In the genomic region with DNA sequence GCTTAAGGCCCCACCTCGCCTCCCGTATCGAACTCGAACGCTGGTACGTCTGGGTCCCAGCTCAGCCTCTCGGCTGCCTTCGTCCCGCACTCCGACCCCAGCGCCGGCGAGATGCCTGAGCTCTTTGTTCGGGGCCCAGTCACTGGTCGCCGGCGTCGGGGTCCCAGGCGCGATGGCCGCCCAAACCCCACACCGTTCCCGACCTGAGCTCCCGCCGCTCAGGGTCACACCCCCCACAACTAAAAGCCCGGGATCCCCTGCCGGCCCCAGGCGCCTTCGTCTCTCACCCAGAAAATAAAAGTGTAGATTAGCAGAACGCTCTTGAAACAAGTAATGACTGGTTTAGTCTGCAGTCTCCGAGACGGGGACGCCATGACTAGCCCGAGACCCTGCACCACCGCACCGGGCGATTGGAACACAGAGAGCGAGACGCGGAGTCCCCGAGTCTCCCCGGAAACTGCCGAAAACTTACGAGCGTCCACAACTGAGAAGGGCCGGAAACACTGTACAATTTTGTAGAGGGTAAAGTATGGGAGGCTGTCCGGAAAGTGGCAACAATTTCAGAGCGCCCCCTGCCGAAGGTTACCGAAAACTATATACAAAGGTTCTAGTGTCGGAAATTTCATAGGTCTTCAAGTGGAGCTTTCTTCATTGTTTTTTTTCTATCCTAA, we compare ENCODE assay signal across 8 cellular contexts. TPM values are rescaled to one million over a fixed set of nuclear protein-coding genes. Genes with fewer than 3 reads are reported as not detected.
DNase-seq lines count a peak whose midpoint lies in the region; ATAC-seq, FAIRE-seq and TF ChIP-seq lines count a peak whose summit lies in the region.

A gene with protein sequence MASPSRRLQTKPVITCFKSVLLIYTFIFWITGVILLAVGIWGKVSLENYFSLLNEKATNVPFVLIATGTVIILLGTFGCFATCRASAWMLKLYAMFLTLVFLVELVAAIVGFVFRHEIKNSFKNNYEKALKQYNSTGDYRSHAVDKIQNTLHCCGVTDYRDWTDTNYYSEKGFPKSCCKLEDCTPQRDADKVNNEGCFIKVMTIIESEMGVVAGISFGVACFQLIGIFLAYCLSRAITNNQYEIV (minus strand): TSS at position 486 of the 671 bp plus-strand sequence. CDS start 112 bp downstream, at position 374.

- no peaks in the 10 kb centered on the region for H3K27me3 ChIP-seq in endothelial cell of umbilical vein (ENCODE audit: control insufficient read depth in 2 of 2, insufficient read depth in 2 of 2, low read length in 2 of 2)

- H3K9me1 ChIP-seq in endothelial cell of umbilical vein (replicated peaks; ENCODE audit: control insufficient read depth, extremely low read depth, insufficient read depth, low read length), result no peaks in the 10 kb centered on the region

- H3K4me3 ChIP-seq in endothelial cell of umbilical vein (replicated peaks in 1 of 3; ENCODE audit: insufficient read depth in 1 of 3, low read depth in 1 of 3, low read length in 3 of 3), result peak within 1 kb of the TSS; percentile 69 to 86 (median 81)

- no peaks in the 10 kb centered on the region for H3K9me3 ChIP-seq in endothelial cell of umbilical vein (replicated peaks; ENCODE audit: control insufficient read depth, insufficient read depth, low read length)

- dilution Hi-C loops in endothelial cell of umbilical vein (cut with MboI; ENCODE audit: extremely low pct_ligation_motif_present, low sequenced_read_pairs), result no loop called here

- H4K20me1 ChIP-seq in endothelial cell of umbilical vein (replicated peaks; ENCODE audit: control insufficient read depth, extremely low read depth, insufficient read depth, low read length), result no peaks in the 10 kb centered on the region

- H3K4me1 ChIP-seq in endothelial cell of umbilical vein (ENCODE audit: control insufficient read depth, extremely low read depth, insufficient read depth, low read length), result peaks cover 4% of the 10 kb centered on the region

- peak within 1 kb of the TSS; percentile 78 for H3K27ac ChIP-seq in endothelial cell of umbilical vein (ENCODE audit: insufficient read depth, low read depth, low read length)

- peak within 1 kb of the TSS; percentile 83 for H2AFZ ChIP-seq in endothelial cell of umbilical vein (ENCODE audit: low read depth, low read length)

- peaks cover 3% of the 10 kb centered on the region for H3K79me2 ChIP-seq in endothelial cell of umbilical vein (ENCODE audit: control insufficient read depth, insufficient read depth, low read length)

- CTCF ChIA-PET in endothelial cell of umbilical vein (lab: Charles Lee), result interaction anchor here (0.7 to 2.7 kb wide), 20 partner anchors 10 to 189 kb away, joined by 3 to 48 read pairs (median 6); no protein-coding TSS in a partner anchor

- peaks cover 0 to 2% of the 10 kb centered on the region in 2 experiments for H3K36me3 ChIP-seq in endothelial cell of umbilical vein (ENCODE audit: control insufficient read depth in 2 of 2, extremely low read depth in 1 of 2, insufficient read depth in 2 of 2, low read length in 2 of 2)

- TF ChIP-seq CTCF in endothelial cell of umbilical vein (IDR thresholded peaks at IDR 0.05; ENCODE audit: extremely low read depth in 1 of 2, insufficient read depth in 1 of 2, low read depth in 1 of 2, low read length in 2 of 2), result peak; percentile 41 to 55

- peak; percentile 25 for TF ChIP-seq POLR2A in endothelial cell of umbilical vein (IDR thresholded peaks at IDR 0.05; ENCODE audit: low read depth, low read length)

- TSS peak; percentile 35 for BruUV-seq in endothelial cell of umbilical vein (replicated peaks; lab: Mats Ljungman, UMichigan)

- peak within 1 kb of the TSS; percentile 86 for H3K4me2 ChIP-seq in endothelial cell of umbilical vein (ENCODE audit: insufficient read depth, low read length)

- DNase-seq in NCI-H510A (lab: John Stamatoyannopoulos, UW) (peak; percentile 59), endothelial cell of umbilical vein (ENCODE audit: low read depth, low spot score) (peak; percentile 84), mesenteric fat pad (ENCODE audit: low spot score) (no peak)
- peak; percentile 31 for DNase-seq in activated CD8-positive, alpha-beta memory T cell treated with anti-CD3 and anti-CD28 coated beads, Interleukin-2, amount 50 U/mL, for 24 hours (ENCODE audit: extremely low read depth)
- DNase-seq in stimulated activated CD8-positive, alpha-beta memory T cell treated with anti-CD3 and anti-CD28 coated beads, Interleukin-12 subunit alpha, Interleukin-12 subunit beta, amount 100 ng/mL, for 4 hours (ENCODE audit: low read depth), result peak; percentile 33

- H3K9ac ChIP-seq in endothelial cell of umbilical vein (replicated peaks; ENCODE audit: extremely low read depth, insufficient read depth, low read length), result peak within 1 kb of the TSS; percentile 97

- intact Hi-C loops in endothelial cell of umbilical vein (cut with micrococcal nuclease), result loop anchor here (1.0 to 2.0 kb wide), 2 partner anchors 8 to 22 kb away; a partner anchor contains a TSS

- ATAC-seq in GM18511 (IDR thresholded peaks at IDR 0.05; ENCODE audit: unreplicated experiment) (peak; percentile 100), HG03095 (IDR thresholded peaks at IDR 0.05; ENCODE audit: unreplicated experiment) (peak; percentile 90), GM19328 (IDR thresholded peaks at IDR 0.05; ENCODE audit: unreplicated experiment) (no peak)

- POLR2A ChIA-PET in endothelial cell of umbilical vein (lab: Charles Lee), result interaction anchor here (0.6 to 1.4 kb wide), 3 partner anchors 13 to 21 kb away, joined by 5 to 7 read pairs (median 6); no protein-coding TSS in a partner anchor

- FAIRE-seq in endothelial cell of umbilical vein (lab: Jason Lieb, UNC), result peak; percentile 99

TF ChIP-seq in endothelial cell of umbilical vein, 7 proteins besides CTCF, POLR2A, EP300 and RAD21:
- TF ChIP-seq JUN (IDR thresholded peaks at IDR 0.05; ENCODE audit: borderline replicate concordance, insufficient read depth, insufficient read length, low read depth), result no peak

RNA-seq across cellular contexts. Expression of the gene that starts here (rescaled TPM):
- total RNA-seq in endothelial cell of umbilical vein, result 43.1 and 44.6 TPM in 2 replicates
- 53.7 and 65.5 TPM in 2 replicates for polyA plus RNA-seq in endothelial cell of umbilical vein
- polyA plus RNA-seq in endothelial cell of umbilical vein (2011; cell fraction: cytosol; rRNA removed), result 49.6 and 50.0 TPM in 2 replicates
- 27.1 and 34.2 TPM in 2 replicates for polyA plus RNA-seq in endothelial cell of umbilical vein (2011; cell fraction: nucleus; rRNA removed)
- 56.7 and 72.5 TPM in 2 replicates for polyA plus RNA-seq in endothelial cell of umbilical vein (2012)
- 50.2 and 54.1 TPM in 2 replicates for polyA minus RNA-seq in endothelial cell of umbilical vein
- polyA minus RNA-seq in endothelial cell of umbilical vein (2011; cell fraction: cytosol; rRNA and poly(A)+ RNA removed), result 13.7 TPM
- 12.6 and 14.1 TPM in 2 replicates for polyA minus RNA-seq in endothelial cell of umbilical vein (2011; cell fraction: nucleus; rRNA and poly(A)+ RNA removed)
- total RNA-seq in mesenteric fat pad, result 34.7 TPM
